Comparison of ENCODE assay signal across 23 cellular contexts in the genomic region with DNA sequence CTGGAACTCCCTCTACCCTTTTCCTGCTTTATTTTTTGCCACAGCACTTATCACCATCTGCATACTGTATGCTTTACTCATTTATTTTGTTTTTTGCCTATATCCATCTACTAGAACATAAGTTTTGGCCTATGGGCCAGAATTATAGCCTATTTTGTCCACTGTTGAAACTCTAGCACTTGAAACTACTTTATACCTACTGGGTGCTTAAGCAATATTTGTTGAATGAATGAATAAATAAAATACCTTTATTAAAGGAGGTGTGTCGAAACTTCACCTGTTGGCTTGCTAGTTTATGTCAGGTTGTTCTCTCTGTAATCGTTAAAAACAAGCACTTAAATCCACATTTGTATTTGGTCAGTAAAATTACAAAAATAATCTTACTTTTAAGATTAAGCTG.
"Had no signal": no experiment of that assay in that cellular context is flagged by ENCODE, and none has a peak within 500 bp of the region (broad histone marks: within the 10 kb centered on the region; RNA-seq: fewer than 3 reads in every experiment).

No MANE protein-coding gene starts in this region.

- ATAC-seq: effector memory CD8-positive, alpha-beta T cell; gastroesophageal sphincter; heart left ventricle; left colon; left lobe of liver; left ventricle myocardium superior; mucosa of descending colon had no signal

- H3K27me3 ChIP-seq: colonic mucosa, esophagus squamous epithelium, gastroesophageal sphincter, heart left ventricle, hepatocyte had no signal

- H3K4me1 ChIP-seq: colonic mucosa had no signal

- DNase-seq: colonic mucosa; cortex of kidney; effector CD8-positive, alpha-beta T cell; effector memory CD8-positive, alpha-beta T cell; endodermal cell; erythroblast; esophagus squamous epithelium; foreskin fibroblast; heart left ventricle; hypothalamus; immature natural killer cell; islet precursor cell; kidney; kidney glomerular epithelial cell; left colon; left ventricle myocardium superior; mesenchymal stem cell; mucosa of descending colon; naive B cell had no signal

- H3K9me3 ChIP-seq: colonic mucosa, esophagus squamous epithelium, gastroesophageal sphincter, mucosa of descending colon had no signal

- H3K4me3 ChIP-seq: colonic mucosa, esophagus squamous epithelium, gastroesophageal sphincter, heart left ventricle, hepatocyte, mucosa of descending colon had no signal

- H3K36me3 ChIP-seq: colonic mucosa, esophagus squamous epithelium had no signal

- H3K27ac ChIP-seq: colonic mucosa, epithelial cell of prostate, esophagus squamous epithelium, gastroesophageal sphincter, heart left ventricle, hepatocyte had no signal
